Comparison of ENCODE assay signal across 9 cellular contexts in the genomic region with DNA sequence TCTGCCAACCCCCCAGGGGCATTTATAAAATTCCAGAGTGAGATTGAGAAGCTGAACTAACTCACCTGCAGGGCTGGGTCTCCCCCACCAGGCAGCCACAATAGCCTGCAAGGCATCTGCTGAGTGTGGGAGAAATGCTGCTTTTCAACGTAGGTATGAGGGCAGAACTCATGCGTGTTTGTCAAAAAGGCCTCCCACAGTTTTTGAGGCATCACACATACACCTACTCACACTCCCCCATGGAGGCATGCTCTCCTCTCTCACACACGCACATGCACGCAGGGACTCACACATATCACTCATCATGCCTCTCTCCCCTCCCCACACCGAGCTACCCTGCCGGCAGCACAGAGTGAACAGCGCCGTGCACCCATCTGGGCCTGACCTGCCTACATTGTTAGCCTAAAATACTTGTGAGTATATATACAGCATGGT.
DNase-seq lines count a peak whose midpoint lies in the region; ATAC-seq lines count a peak whose summit lies in the region.
"Had no signal": no experiment of that assay in that cellular context is flagged by ENCODE, and none has a peak within 500 bp of the region (broad histone marks: within the 10 kb centered on the region; RNA-seq: fewer than 3 reads in every experiment).

No MANE protein-coding gene starts in this region.

- no peaks in the 10 kb centered on the region for H3K9me3 ChIP-seq in effector memory CD4-positive, alpha-beta T cell (ENCODE audit: control insufficient read depth, low read length)

- H3K36me3 ChIP-seq in effector memory CD4-positive, alpha-beta T cell (ENCODE audit: control insufficient read depth, insufficient read depth, low read length), result no peaks in the 10 kb centered on the region
- H3K36me3 ChIP-seq: cardiac muscle cell had no signal

- H3K27ac Mint-ChIP-seq in T-helper 2 cell treated with Interferon-gamma antibody and Interleukin-4, amounts not matched to agents 5 μg/mL and 100 μg/mL, for 36 hours, result peak overlapping the region; percentile 92

- H3K27me3 Mint-ChIP-seq in T-helper 2 cell treated with Interferon-gamma antibody and Interleukin-4, amounts not matched to agents 5 μg/mL and 100 μg/mL, for 36 hours (ENCODE audit: low read depth), result no peaks in the 10 kb centered on the region

- peaks cover 45% of the 10 kb centered on the region for H3K4me1 Mint-ChIP-seq in T-helper 2 cell treated with Interferon-gamma antibody and Interleukin-4, amounts not matched to agents 5 μg/mL and 100 μg/mL, for 36 hours (ENCODE audit: low read depth)

- peaks cover 54% of the 10 kb centered on the region for H3K4me1 ChIP-seq in effector memory CD4-positive, alpha-beta T cell (ENCODE audit: control insufficient read depth, insufficient read depth, low read length, poor library complexity, severe bottlenecking)

- peak overlapping the region; percentile 63 for H3K4me3 Mint-ChIP-seq in T-helper 2 cell treated with Interferon-gamma antibody and Interleukin-4, amounts not matched to agents 5 μg/mL and 100 μg/mL, for 36 hours

- DNase-seq in T-helper 2 cell treated with Interferon-gamma antibody and Interleukin-4, amounts not matched to agents 5 μg/mL and 100 μg/mL, for 36 hours (ENCODE audit: low spot score), result peak; percentile 62
- peak in 2 of 3 donors; percentile 12 to 28 for DNase-seq in effector memory CD4-positive, alpha-beta T cell
- DNase-seq in stimulated activated CD8-positive, alpha-beta memory T cell treated with anti-CD3 and anti-CD28 coated beads, Interleukin-7, amount 100 ng/mL, for 24 hours (ENCODE audit: low read depth), result peak; percentile 40
- DNase-seq in NCI-H2196 treated with DMSO at 0.1 percent for 48 hours (lab: John Stamatoyannopoulos, UW; ENCODE audit: unreplicated experiment) (no peak), NCI-H1105 treated with DMSO at 0.1 percent for 48 hours (lab: John Stamatoyannopoulos, UW) (no peak), CD1c-positive myeloid dendritic cell (ENCODE audit: extremely low spot score) (no peak)

- H3K36me3 Mint-ChIP-seq in T-helper 2 cell treated with Interferon-gamma antibody and Interleukin-4, amounts not matched to agents 5 μg/mL and 100 μg/mL, for 36 hours (ENCODE audit: low read depth), result no peaks in the 10 kb centered on the region

- peak overlapping the region; percentile 81 for H3K27ac ChIP-seq in effector memory CD4-positive, alpha-beta T cell (ENCODE audit: insufficient read depth, low read length, poor library complexity, severe bottlenecking)
- H3K27ac ChIP-seq: cardiac muscle cell had no signal

- H3K9me3 Mint-ChIP-seq in T-helper 2 cell treated with Interferon-gamma antibody and Interleukin-4, amounts not matched to agents 5 μg/mL and 100 μg/mL, for 36 hours, result peaks cover 6% of the 10 kb centered on the region

- no peaks in the 10 kb centered on the region for H3K27me3 ChIP-seq in effector memory CD4-positive, alpha-beta T cell (replicated peaks; ENCODE audit: control insufficient read depth, insufficient read depth, low read length, poor library complexity, severe bottlenecking)
- H3K27me3 ChIP-seq: cardiac muscle cell had no signal

- no peak overlapping the region for H3K4me3 ChIP-seq in effector memory CD4-positive, alpha-beta T cell (ENCODE audit: insufficient read depth, low read depth, low read length, poor library complexity, severe bottlenecking)
- H3K4me3 ChIP-seq: cardiac muscle cell had no signal

- peak; percentile 46 for ATAC-seq in GM18499 (IDR thresholded peaks at IDR 0.05; ENCODE audit: insufficient read depth, unreplicated experiment)
- ATAC-seq in HG02642 (IDR thresholded peaks at IDR 0.05; ENCODE audit: poor library complexity, unreplicated experiment), result peak; percentile 81

Comparison
In these comparisons a context has a peak if more than half of its experiments do, and no peak if none do; other contexts are left out.
1. DNase-seq: peak in T-helper 2 cell treated with Interferon-gamma antibody and Interleukin-4, amounts not matched to agents 5 μg/mL and 100 μg/mL, for 36 hours (single experiment), effector memory CD4-positive, alpha-beta T cell (2 of 3) and stimulated activated CD8-positive, alpha-beta memory T cell treated with anti-CD3 and anti-CD28 coated beads, Interleukin-7, amount 100 ng/mL, for 24 hours (single experiment); none in NCI-H2196 treated with DMSO at 0.1 percent for 48 hours (single experiment), NCI-H1105 treated with DMSO at 0.1 percent for 48 hours (single experiment) and CD1c-positive myeloid dendritic cell (single experiment).